ENCODE assay signal across 9 cellular contexts in genomic region chr3:189519458-189519857, GRCh38.
"Had no signal": no experiment of that assay in that cellular context is flagged by ENCODE, and none has a peak within 500 bp of the region (broad histone marks: within the 10 kb centered on the region; RNA-seq: fewer than 3 reads in every experiment).

No MANE protein-coding gene starts in this region.

- H3K4me2 ChIP-seq: GM23338, KMS-11 had no signal

- H3K4me3 Mint-ChIP-seq: GM23338, H9 had no signal

- H3K27ac ChIP-seq: HL-60, KMS-11 had no signal

- ATAC-seq: GM23338, HepG2 had no signal

- H3K4me1 Mint-ChIP-seq: GM23338, IgD-negative memory B cell had no signal

- FAIRE-seq: H1, HepG2 had no signal

- DNase-seq: H9, HCEC 1CT, KBM-7 had no signal

- H3K9ac ChIP-seq: KMS-11 had no signal

- H3K27me3 Mint-ChIP-seq: IgD-negative memory B cell had no signal

- H2AFZ ChIP-seq: GM23338 had no signal

- H3K27ac Mint-ChIP-seq: GM23338, IgD-negative memory B cell had no signal

- H3K4me3 ChIP-seq: GM23338 had no signal

- H3K9me3 Mint-ChIP-seq: GM23338, H9 had no signal
